ENCODE assay signal across 23 cellular contexts in the genomic region with DNA sequence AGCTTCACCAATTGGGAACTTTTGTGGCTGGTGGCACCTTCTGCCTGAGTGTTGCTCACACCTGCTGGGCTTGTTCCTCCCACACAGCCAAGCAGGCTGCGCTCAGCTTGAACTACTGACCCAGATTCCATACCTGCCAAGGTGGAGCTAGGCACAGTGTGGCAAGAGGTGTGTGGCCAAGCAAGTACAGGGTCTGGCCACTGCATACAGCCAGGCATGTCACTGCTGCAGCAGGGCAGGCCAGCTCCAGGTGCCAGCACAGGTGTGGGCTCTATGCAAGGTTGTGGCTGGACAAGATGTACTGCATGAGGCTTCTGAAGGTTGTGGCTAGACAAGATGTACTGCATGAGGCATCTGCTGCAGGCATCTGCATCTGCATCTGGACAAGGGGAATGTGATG.
DNase-seq lines count a peak whose midpoint lies in the region; ATAC-seq lines count a peak whose summit lies in the region.
"Had no signal": no experiment of that assay in that cellular context is flagged by ENCODE, and none has a peak within 500 bp of the region (broad histone marks: within the 10 kb centered on the region; RNA-seq: fewer than 3 reads in every experiment).

No MANE protein-coding gene starts in this region.

- peaks cover 6% of the 10 kb centered on the region for H3K9me3 ChIP-seq in aorta (ENCODE audit: control insufficient read depth, low read length)
- H3K9me3 ChIP-seq: BE2C had no signal

- no peak overlapping the region for H3K27ac Mint-ChIP-seq in stimulated activated memory B cell treated with anti-CD40 and anti-IgM and Interleukin-4, amounts not matched to agents 10 μg/mL and 1 μg/mL and 100 μg/mL, for 72 hours
- H3K27ac Mint-ChIP-seq: CD14-positive monocyte; CD4-positive, alpha-beta memory T cell; CD8-positive, alpha-beta memory T cell had no signal

- H3K4me1 ChIP-seq in aorta (ENCODE audit: control insufficient read depth in 1 of 2, insufficient read depth in 2 of 2, low read length in 2 of 2), result no peaks in the 10 kb centered on the region
- H3K4me1 ChIP-seq: BE2C, BLaER1 had no signal

- intact Hi-C loops in sciatic nerve (cut with DNase I), result no loop called here
- intact Hi-C loops in aorta (cut with DNase I), result no loop called here

- H3K4me1 Mint-ChIP-seq in stimulated activated memory B cell treated with anti-CD40 and anti-IgM and Interleukin-4, amounts not matched to agents 10 μg/mL and 1 μg/mL and 100 μg/mL, for 72 hours, result no peaks in the 10 kb centered on the region
- H3K4me1 Mint-ChIP-seq: CD14-positive monocyte; CD4-positive, alpha-beta memory T cell; CD4-positive, CD25-positive, alpha-beta regulatory T cell; CD8-positive, alpha-beta memory T cell had no signal

- peak; percentile 34 for ATAC-seq in sciatic nerve
- ATAC-seq in stimulated activated memory B cell treated with anti-CD40 and anti-IgM and Interleukin-4, amounts not matched to agents 10 μg/mL and 1 μg/mL and 100 μg/mL, for 72 hours, result peak; percentile 41
- peak; percentile 19 for ATAC-seq in aorta (ENCODE audit: low FRiP score)
- no peak for ATAC-seq in HG02759 (IDR thresholded peaks at IDR 0.05; ENCODE audit: unreplicated experiment)
- ATAC-seq in GM21529 (IDR thresholded peaks at IDR 0.05; ENCODE audit: unreplicated experiment), result no peak
- ATAC-seq: GM12878 had no signal

- H3K4me3 Mint-ChIP-seq in stimulated activated memory B cell treated with anti-CD40 and anti-IgM and Interleukin-4, amounts not matched to agents 10 μg/mL and 1 μg/mL and 100 μg/mL, for 72 hours, result no peak overlapping the region
- H3K4me3 Mint-ChIP-seq: CD14-positive monocyte; CD4-positive, alpha-beta memory T cell; CD4-positive, CD25-positive, alpha-beta regulatory T cell; CD8-positive, alpha-beta memory T cell had no signal

- H3K36me3 Mint-ChIP-seq in stimulated activated memory B cell treated with anti-CD40 and anti-IgM and Interleukin-4, amounts not matched to agents 10 μg/mL and 1 μg/mL and 100 μg/mL, for 72 hours, result no peaks in the 10 kb centered on the region
- H3K36me3 Mint-ChIP-seq: CD14-positive monocyte; CD4-positive, alpha-beta memory T cell; CD4-positive, CD25-positive, alpha-beta regulatory T cell; CD8-positive, alpha-beta memory T cell had no signal

- 79 to 89% methylated on average over 1 of the region's 1 CpG for WGBS in aorta, 2 donors

- H3K27me3 Mint-ChIP-seq in stimulated activated memory B cell treated with anti-CD40 and anti-IgM and Interleukin-4, amounts not matched to agents 10 μg/mL and 1 μg/mL and 100 μg/mL, for 72 hours, result no peaks in the 10 kb centered on the region
- H3K27me3 Mint-ChIP-seq: CD4-positive, alpha-beta memory T cell; CD4-positive, CD25-positive, alpha-beta regulatory T cell; CD8-positive, alpha-beta memory T cell had no signal

- H3K27ac ChIP-seq in aorta (ENCODE audit: low read depth in 1 of 2, low read length in 2 of 2), result no peak overlapping the region
- H3K27ac ChIP-seq: BLaER1 had no signal

- no peaks in the 10 kb centered on the region for H3K36me3 ChIP-seq in aorta (ENCODE audit: control insufficient read depth in 1 of 2, insufficient read depth in 2 of 2, low read length in 1 of 2)
- H3K36me3 ChIP-seq: BE2C had no signal

- H3K9me3 Mint-ChIP-seq in stimulated activated memory B cell treated with anti-CD40 and anti-IgM and Interleukin-4, amounts not matched to agents 10 μg/mL and 1 μg/mL and 100 μg/mL, for 72 hours, result no peaks in the 10 kb centered on the region

- DNase-seq in sciatic nerve (ENCODE audit: low spot score) (no peak), aorta (no peak), NCI-H2196 treated with DMSO at 0.1 percent for 48 hours (lab: John Stamatoyannopoulos, UW; ENCODE audit: unreplicated experiment) (no peak)
- DNase-seq: 8988T; ACHN; BE2C; C1 segment of cervical spinal cord; CD4-positive, alpha-beta memory T cell; CD4-positive, CD25-positive, alpha-beta regulatory T cell; COR-L47; DMS 273 treated with DMSO at 0.1 percent for 48 hours; DMS153; DMS79; DND-41; EL; GDM1 had no signal

- H3K4me3 ChIP-seq in aorta (ENCODE audit: low read length in 2 of 2), result no peak overlapping the region
- H3K4me3 ChIP-seq: BLaER1, GM12878 had no signal

- H3K27me3 ChIP-seq in aorta (ENCODE audit: control insufficient read depth in 1 of 2, insufficient read depth in 2 of 2, low read length in 1 of 2), result no peaks in the 10 kb centered on the region
- H3K27me3 ChIP-seq: BE2C, BLaER1 had no signal

Comparison
In these comparisons a context has a peak if more than half of its experiments do, and no peak if none do; other contexts are left out.
1. ATAC-seq: peak in sciatic nerve (single experiment), stimulated activated memory B cell treated with anti-CD40 and anti-IgM and Interleukin-4, amounts not matched to agents 10 μg/mL and 1 μg/mL and 100 μg/mL, for 72 hours (single experiment) and aorta (single experiment); none in HG02759 (single experiment) and GM21529 (single experiment).